ENCODE assay signal across 17 cellular contexts in the genomic region with DNA sequence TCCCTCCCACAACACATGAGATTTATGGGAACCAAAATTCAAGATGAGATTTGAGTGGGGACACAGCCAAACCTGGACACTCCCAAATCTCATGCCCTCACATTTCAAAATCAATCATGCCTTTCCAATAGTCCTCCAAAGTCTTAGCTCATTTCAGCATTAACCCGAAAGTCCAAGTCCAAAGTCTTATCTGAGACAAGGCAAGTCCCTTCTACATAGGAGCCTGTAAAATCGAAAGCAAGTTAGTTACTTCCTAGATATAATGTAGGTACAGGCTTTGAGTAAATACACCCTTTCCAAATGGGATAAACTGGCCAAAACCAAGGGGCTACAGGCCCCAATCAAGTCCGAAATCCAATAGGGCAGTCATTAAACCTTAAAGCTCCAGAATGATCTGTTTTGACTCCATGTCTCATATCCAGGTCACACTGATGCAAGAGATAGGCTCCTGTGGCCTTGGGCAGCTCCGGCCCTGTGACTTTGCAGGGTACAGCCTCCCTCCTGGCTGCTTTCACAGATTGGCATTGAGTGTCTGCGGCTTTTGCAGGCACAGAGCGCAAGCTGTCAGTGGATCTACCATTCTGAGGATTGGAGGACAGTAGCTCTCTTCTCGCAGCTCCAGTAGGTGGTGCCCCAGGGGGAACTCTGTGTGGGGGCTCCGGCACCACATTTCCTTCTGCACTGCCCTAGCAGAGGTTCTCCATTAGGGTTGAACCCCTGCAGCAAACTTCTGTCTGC.
"Had no signal": no experiment of that assay in that cellular context is flagged by ENCODE, and none has a peak within 500 bp of the region (broad histone marks: within the 10 kb centered on the region; RNA-seq: fewer than 3 reads in every experiment).

No MANE protein-coding gene starts in this region.

- H3K9me3 ChIP-seq: gastrocnemius medialis, left ventricle myocardium inferior, upper lobe of right lung had no signal

- H3K36me3 ChIP-seq: gastrocnemius medialis, left ventricle myocardium inferior, neural progenitor cell, upper lobe of right lung had no signal

- H3K27ac Mint-ChIP-seq: activated naive CD8-positive, alpha-beta T cell; naive B cell; neural progenitor cell; stimulated activated effector memory CD8-positive, alpha-beta T cell treated with anti-CD3 and anti-CD28 coated beads, Interleukin-12 subunit alpha, Interleukin-12 subunit beta, amount 100 ng/mL, for 72 hours had no signal

- H3K27me3 ChIP-seq: dorsolateral prefrontal cortex, gastrocnemius medialis, neural progenitor cell, upper lobe of right lung had no signal

- H3K9me3 Mint-ChIP-seq: neural progenitor cell had no signal

- H3K9ac ChIP-seq: neural progenitor cell had no signal

- H3K36me3 Mint-ChIP-seq: activated naive CD8-positive, alpha-beta T cell; naive B cell; neural progenitor cell; stimulated activated effector memory CD8-positive, alpha-beta T cell treated with anti-CD3 and anti-CD28 coated beads, Interleukin-12 subunit alpha, Interleukin-12 subunit beta, amount 100 ng/mL, for 72 hours had no signal

- FAIRE-seq: endometrium, kidney had no signal

- H3K4me1 ChIP-seq: gastrocnemius medialis, left ventricle myocardium inferior, upper lobe of right lung had no signal

- H3K4me3 ChIP-seq: dorsolateral prefrontal cortex, gastrocnemius medialis, left ventricle myocardium inferior, neural progenitor cell, upper lobe of right lung had no signal

- H3K4me1 Mint-ChIP-seq: naive B cell; neural progenitor cell; stimulated activated effector memory CD8-positive, alpha-beta T cell treated with anti-CD3 and anti-CD28 coated beads, Interleukin-12 subunit alpha, Interleukin-12 subunit beta, amount 100 ng/mL, for 72 hours had no signal

- ATAC-seq: gastrocnemius medialis; sciatic nerve; stimulated activated effector memory CD8-positive, alpha-beta T cell treated with anti-CD3 and anti-CD28 coated beads, Interleukin-12 subunit alpha, Interleukin-12 subunit beta, amount 100 ng/mL, for 72 hours; upper lobe of right lung had no signal

- H3K4me3 Mint-ChIP-seq: activated naive CD8-positive, alpha-beta T cell; naive B cell; neural progenitor cell; stimulated activated effector memory CD8-positive, alpha-beta T cell treated with anti-CD3 and anti-CD28 coated beads, Interleukin-12 subunit alpha, Interleukin-12 subunit beta, amount 100 ng/mL, for 72 hours had no signal

- H3K27me3 Mint-ChIP-seq: activated naive CD8-positive, alpha-beta T cell; naive B cell had no signal

- DNase-seq: activated CD4-positive, alpha-beta T cell treated with anti-CD3 and anti-CD28 coated beads, Interleukin-2, amount 50 U/mL, for 4 hours; activated CD4-positive, CD25-positive, alpha-beta regulatory T cell treated with anti-CD3 and anti-CD28 coated beads, Interleukin-2, amount 50 U/mL, for 72 hours; amygdala; dorsolateral prefrontal cortex; erythroblast; gastrocnemius medialis; head of caudate nucleus; kidney; left ventricle myocardium inferior; naive B cell; stimulated activated CD4-positive, alpha-beta T cell treated with anti-CD3 and anti-CD28 coated beads, Interleukin-4, amount 100 ng/mL, for 24 hours; upper lobe of right lung had no signal

- H3K27ac ChIP-seq: dorsolateral prefrontal cortex, gastrocnemius medialis, left ventricle myocardium inferior, neural progenitor cell, upper lobe of right lung had no signal
